ENCODE assay signal across 23 cellular contexts in genomic region chr16:22815863-22816262, GRCh38. TPM values are rescaled to one million over a fixed set of nuclear protein-coding genes. Genes with fewer than 3 reads are reported as not detected.
"Had no signal": no experiment of that assay in that cellular context is flagged by ENCODE, and none has a peak within 500 bp of the region (broad histone marks: within the 10 kb centered on the region; RNA-seq: fewer than 3 reads in every experiment).

No MANE protein-coding gene starts in this region.

- ATAC-seq: activated CD4-positive, CD25-positive, alpha-beta regulatory T cell treated with anti-CD3 and anti-CD28 coated beads, Interleukin-2, amount 50 U/mL, for 24 hours; left ventricle myocardium superior; sciatic nerve; stimulated activated effector memory CD8-positive, alpha-beta T cell treated with anti-CD3 and anti-CD28 coated beads, Interleukin-12 subunit alpha, Interleukin-12 subunit beta, amount 100 ng/mL, for 72 hours; stimulated activated naive CD8-positive, alpha-beta T cell treated with anti-CD3 and anti-CD28 coated beads, Interleukin-15, amount 100 ng/mL, for 72 hours; T-cell had no signal

- H3K36me3 ChIP-seq: transverse colon, vagina had no signal

- H3K9me3 ChIP-seq: transverse colon, vagina had no signal

- FAIRE-seq: astrocyte, small intestine had no signal

- DNase-seq: activated CD4-positive, alpha-beta T cell treated with anti-CD3 and anti-CD28 coated beads, Interleukin-2, amount 10 ng/mL, durations not matched to agents 7 days and 5 days; activated naive CD4-positive, alpha-beta T cell; activated T-cell treated with anti-CD3 and anti-CD28 coated beads, Interleukin-2, amount 50 U/mL, for 24 hours; effector CD8-positive, alpha-beta T cell; left ventricle myocardium superior; mesenchymal stem cell; naive B cell; occipital lobe; small intestine; stimulated activated CD4-positive, alpha-beta T cell treated with anti-CD3 and anti-CD28 coated beads, Interleukin-2, amount 100 ng/mL, for 24 hours; stimulated activated naive CD8-positive, alpha-beta T cell treated with anti-CD3 and anti-CD28 coated beads, Interleukin-15, amount 100 ng/mL, for 72 hours; T-cell; transverse colon had no signal

- H3K4me3 ChIP-seq: transverse colon, vagina had no signal

- H3K27me3 ChIP-seq: foreskin keratinocyte had no signal

- H3K27ac ChIP-seq: foreskin keratinocyte, transverse colon, vagina, VCaP had no signal

RNA-seq across cellular contexts. Expression of gene HS3ST2, which starts 1.9 kb away (rescaled TPM):
- total RNA-seq: activated CD4-positive, alpha-beta T cell treated with anti-CD3 and anti-CD28 coated beads, Interleukin-2, amount 10 ng/mL, durations not matched to agents 7 days and 5 days; activated T-helper 2 cell treated with anti-CD3 and anti-CD28 coated beads, Interferon-gamma antibody, Interleukin-2, Interleukin-4, amounts not matched to agents 10 μg/mL and 5 μg/mL and 100 μg/mL, durations not matched to agents 14 hours and 24 hours and 36 hours; glomerular endothelial cell; neural crest cell; T-cell had no signal
